Comparison of ENCODE assay signal across 11 cellular contexts in genomic region chr11:10387209-10388083, GRCh38.
DNase-seq lines count a peak whose midpoint lies in the region; ATAC-seq and TF ChIP-seq lines count a peak whose summit lies in the region.
"Had no signal": no experiment of that assay in that cellular context is flagged by ENCODE, and none has a peak within 500 bp of the region (broad histone marks: within the 10 kb centered on the region; RNA-seq: fewer than 3 reads in every experiment).

No MANE protein-coding gene starts in this region.

- no peak overlapping the region for H3K4me3 ChIP-seq in muscle layer of duodenum (ENCODE audit: low read depth in 1 of 2, low read length in 2 of 2)

- peak; percentile 58 for ATAC-seq in esophagus mucosa

- no peaks in the 10 kb centered on the region for H3K27me3 ChIP-seq in muscle layer of duodenum (ENCODE audit: low read depth, low read length)

- peaks cover 39% of the 10 kb centered on the region for H3K4me1 Mint-ChIP-seq in type B pancreatic cell (ENCODE audit: unreplicated experiment)

- H3K4me3 Mint-ChIP-seq in type B pancreatic cell = peak overlapping the region; percentile 78

- H3K4me1 ChIP-seq in muscle layer of duodenum (ENCODE audit: control insufficient read depth in 1 of 2, insufficient read depth in 2 of 2, low read length in 2 of 2) = peaks cover 11 to 38% of the 10 kb centered on the region in 2 donors

- TF ChIP-seq CTCF in type B pancreatic cell (conservative IDR thresholded peaks at IDR 0.05) = no peak

- peaks cover 3% of the 10 kb centered on the region for H3K27me3 Mint-ChIP-seq in type B pancreatic cell

- H3K27ac Mint-ChIP-seq in type B pancreatic cell = peak overlapping the region; percentile 94

- H3K9me3 Mint-ChIP-seq in type B pancreatic cell = peaks cover 10% of the 10 kb centered on the region

- DNase-seq in DMS153 (lab: John Stamatoyannopoulos, UW) (peak; percentile 2), DMS153 treated with DMSO at 0.1 percent for 48 hours (lab: John Stamatoyannopoulos, UW; ENCODE audit: unreplicated experiment) (no peak), type B pancreatic cell (ENCODE audit: extremely low spot score, unreplicated experiment) (peak; percentile 65), NCI-H1694 (lab: John Stamatoyannopoulos, UW) (no peak), NCI-H82 (lab: John Stamatoyannopoulos, UW) (no peak), COR-L47 (lab: John Stamatoyannopoulos, UW) (no peak)
- DNase-seq: 8988T; effector CD8-positive, alpha-beta T cell; NCI-H2081 treated with DMSO at 0.1 percent for 48 hours had no signal

- no peaks in the 10 kb centered on the region for H3K36me3 ChIP-seq in muscle layer of duodenum (ENCODE audit: control insufficient read depth in 1 of 2, insufficient read depth in 2 of 2, low read length in 2 of 2)

- peak overlapping the region; percentile 30 for H3K27ac ChIP-seq in muscle layer of duodenum (ENCODE audit: low read length)

- H3K36me3 Mint-ChIP-seq in type B pancreatic cell = no peaks in the 10 kb centered on the region

- no peaks in the 10 kb centered on the region for H3K9me3 ChIP-seq in muscle layer of duodenum (ENCODE audit: control insufficient read depth in 1 of 2, low read length in 2 of 2)

Comparison
In these comparisons a context has a peak if more than half of its experiments do, and no peak if none do; other contexts are left out.
1. DNase-seq: peak in DMS153 (single experiment) and type B pancreatic cell (single experiment); none in DMS153 treated with DMSO at 0.1 percent for 48 hours (single experiment), NCI-H1694 (single experiment), NCI-H82 (single experiment) and COR-L47 (single experiment).